1 cellular context compared by ENCODE assay signal in the genomic region with DNA sequence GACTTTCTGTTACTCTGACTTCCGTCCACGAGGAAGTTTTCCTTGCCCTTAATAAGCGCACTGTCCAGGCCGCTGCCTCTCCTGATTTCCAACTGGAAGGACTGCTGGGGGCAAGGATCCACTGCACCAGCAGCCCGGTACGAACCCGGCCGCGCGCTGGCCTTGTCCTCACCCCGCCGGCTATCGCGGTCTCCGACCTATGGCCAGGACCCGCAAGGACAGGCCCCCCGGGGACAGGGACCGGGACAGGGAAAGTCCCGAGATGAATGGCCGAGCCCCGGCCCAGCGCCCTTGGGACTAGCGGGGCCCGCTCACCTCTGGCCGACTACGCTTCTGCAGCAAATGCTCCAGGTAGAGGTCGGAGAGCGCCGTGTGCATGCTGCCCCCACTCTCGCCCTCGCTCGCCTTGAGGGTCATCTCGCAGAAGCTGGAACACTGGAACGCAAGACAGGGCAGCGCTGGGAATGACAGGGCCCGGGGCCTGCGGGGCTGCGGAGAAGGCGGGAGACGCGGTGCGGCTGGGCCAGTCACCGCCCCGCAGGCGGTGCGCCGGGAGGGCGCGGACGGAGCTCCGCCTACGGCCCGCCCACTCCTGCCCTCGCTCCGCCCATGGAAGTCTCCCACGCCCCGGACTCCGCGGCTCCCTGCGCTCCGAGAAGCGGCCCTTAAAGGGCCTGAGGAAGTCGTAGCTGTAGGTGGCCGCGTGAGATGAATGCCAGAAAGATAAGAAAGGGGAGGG.
TF ChIP-seq lines count a peak whose summit lies in the region.

MPP1 (minus strand) TSS at position 529 of the 739 bp plus-strand sequence; CDS start at position 417, 112 bp downstream.

TF ChIP-seq in K562, 482 proteins besides CTCF, POLR2A, EP300 and RAD21 (continued from another document and continues in another):
- TF ChIP-seq STAT6 (CRISPR knock-in tag; IDR thresholded peaks at IDR 0.05): no peak
- TF ChIP-seq ZZZ3 (IDR thresholded peaks at IDR 0.05): no peak
- no peak for TF ChIP-seq ZNF316 (IDR thresholded peaks at IDR 0.05)
- TF ChIP-seq RBBP5 (IDR thresholded peaks at IDR 0.05; ENCODE audit: borderline replicate concordance, insufficient read depth, low read length, poor library complexity, severe bottlenecking): peak; percentile 70
- TF ChIP-seq RERE (CRISPR knock-in tag; IDR thresholded peaks at IDR 0.05; ENCODE audit: borderline replicate concordance): no peak
- no peak for TF ChIP-seq FOXJ3 (CRISPR knock-in tag; IDR thresholded peaks at IDR 0.05)
- 0 out of 2 replicates have a peak, but pooled peaks have one; percentile 31 for TF ChIP-seq ZBED1 (IDR thresholded peaks at IDR 0.05)
- peak; percentile 78 for TF ChIP-seq RBM25 (IDR thresholded peaks at IDR 0.05; ENCODE audit: low read depth, low read length, severe bottlenecking)
- TF ChIP-seq NRF1 (conservative IDR thresholded peaks at IDR 0.05 in 1 of 2, IDR thresholded peaks at IDR 0.05 in 1 of 2): peak; percentile 86 to 88
- no peak for TF ChIP-seq ZNF318 (IDR thresholded peaks at IDR 0.05; ENCODE audit: borderline replicate concordance in 1 of 2, low read depth in 1 of 2)
- TF ChIP-seq ZNF41 (CRISPR knock-in tag; conservative IDR thresholded peaks at IDR 0.05): no peak
- TF ChIP-seq ZKSCAN3 (CRISPR knock-in tag; IDR thresholded peaks at IDR 0.05): no peak
- no peak for TF ChIP-seq BCL6 (CRISPR knock-in tag; IDR thresholded peaks at IDR 0.05)
- TF ChIP-seq POLR2B (IDR thresholded peaks at IDR 0.05; ENCODE audit: low read depth, partially characterized antibody): peak; percentile 67
- TF ChIP-seq CSDE1 (IDR thresholded peaks at IDR 0.05): no peak; a peak in 1 of 4 replicates
- peak; percentile 85 for TF ChIP-seq CXXC5 (CRISPR knock-in tag; IDR thresholded peaks at IDR 0.05)
- TF ChIP-seq NR4A1 (CRISPR knock-in tag; IDR thresholded peaks at IDR 0.05): no peak
- no peak for TF ChIP-seq NR4A1 (tag; IDR thresholded peaks at IDR 0.05)
- TF ChIP-seq SPI1 (IDR thresholded peaks at IDR 0.05; ENCODE audit: borderline replicate concordance, low read depth, low read length): peak; percentile 48; the same call in 1 of the 2 replicates
- no peak for TF ChIP-seq RBM17 (IDR thresholded peaks at IDR 0.05; ENCODE audit: borderline replicate concordance, low read depth, low read length)
- no peak for TF ChIP-seq NELFE (IDR thresholded peaks at IDR 0.05; ENCODE audit: insufficient read depth, insufficient read length)
- TF ChIP-seq, protein P1, sequence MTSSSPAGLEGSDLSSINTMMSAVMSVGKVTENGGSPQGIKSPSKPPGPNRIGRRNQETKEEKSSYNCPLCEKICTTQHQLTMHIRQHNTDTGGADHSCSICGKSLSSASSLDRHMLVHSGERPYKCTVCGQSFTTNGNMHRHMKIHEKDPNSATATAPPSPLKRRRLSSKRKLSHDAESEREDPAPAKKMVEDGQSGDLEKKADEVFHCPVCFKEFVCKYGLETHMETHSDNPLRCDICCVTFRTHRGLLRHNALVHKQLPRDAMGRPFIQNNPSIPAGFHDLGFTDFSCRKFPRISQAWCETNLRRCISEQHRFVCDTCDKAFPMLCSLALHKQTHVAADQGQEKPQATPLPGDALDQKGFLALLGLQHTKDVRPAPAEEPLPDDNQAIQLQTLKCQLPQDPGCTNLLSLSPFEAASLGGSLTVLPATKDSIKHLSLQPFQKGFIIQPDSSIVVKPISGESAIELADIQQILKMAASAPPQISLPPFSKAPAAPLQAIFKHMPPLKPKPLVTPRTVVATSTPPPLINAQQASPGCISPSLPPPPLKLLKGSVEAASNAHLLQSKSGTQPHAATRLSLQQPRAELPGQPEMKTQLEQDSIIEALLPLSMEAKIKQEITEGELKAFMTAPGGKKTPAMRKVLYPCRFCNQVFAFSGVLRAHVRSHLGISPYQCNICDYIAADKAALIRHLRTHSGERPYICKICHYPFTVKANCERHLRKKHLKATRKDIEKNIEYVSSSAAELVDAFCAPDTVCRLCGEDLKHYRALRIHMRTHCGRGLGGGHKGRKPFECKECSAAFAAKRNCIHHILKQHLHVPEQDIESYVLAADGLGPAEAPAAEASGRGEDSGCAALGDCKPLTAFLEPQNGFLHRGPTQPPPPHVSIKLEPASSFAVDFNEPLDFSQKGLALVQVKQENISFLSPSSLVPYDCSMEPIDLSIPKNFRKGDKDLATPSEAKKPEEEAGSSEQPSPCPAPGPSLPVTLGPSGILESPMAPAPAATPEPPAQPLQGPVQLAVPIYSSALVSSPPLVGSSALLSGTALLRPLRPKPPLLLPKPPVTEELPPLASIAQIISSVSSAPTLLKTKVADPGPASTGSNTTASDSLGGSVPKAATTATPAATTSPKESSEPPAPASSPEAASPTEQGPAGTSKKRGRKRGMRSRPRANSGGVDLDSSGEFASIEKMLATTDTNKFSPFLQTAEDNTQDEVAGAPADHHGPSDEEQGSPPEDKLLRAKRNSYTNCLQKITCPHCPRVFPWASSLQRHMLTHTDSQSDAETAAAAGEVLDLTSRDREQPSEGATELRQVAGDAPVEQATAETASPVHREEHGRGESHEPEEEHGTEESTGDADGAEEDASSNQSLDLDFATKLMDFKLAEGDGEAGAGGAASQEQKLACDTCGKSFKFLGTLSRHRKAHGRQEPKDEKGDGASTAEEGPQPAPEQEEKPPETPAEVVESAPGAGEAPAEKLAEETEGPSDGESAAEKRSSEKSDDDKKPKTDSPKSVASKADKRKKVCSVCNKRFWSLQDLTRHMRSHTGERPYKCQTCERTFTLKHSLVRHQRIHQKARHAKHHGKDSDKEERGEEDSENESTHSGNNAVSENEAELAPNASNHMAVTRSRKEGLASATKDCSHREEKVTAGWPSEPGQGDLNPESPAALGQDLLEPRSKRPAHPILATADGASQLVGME (CRISPR knock-in tag; IDR thresholded peaks at IDR 0.05): no peak
